ENCODE assay signal across 1 cellular context in the genomic region with DNA sequence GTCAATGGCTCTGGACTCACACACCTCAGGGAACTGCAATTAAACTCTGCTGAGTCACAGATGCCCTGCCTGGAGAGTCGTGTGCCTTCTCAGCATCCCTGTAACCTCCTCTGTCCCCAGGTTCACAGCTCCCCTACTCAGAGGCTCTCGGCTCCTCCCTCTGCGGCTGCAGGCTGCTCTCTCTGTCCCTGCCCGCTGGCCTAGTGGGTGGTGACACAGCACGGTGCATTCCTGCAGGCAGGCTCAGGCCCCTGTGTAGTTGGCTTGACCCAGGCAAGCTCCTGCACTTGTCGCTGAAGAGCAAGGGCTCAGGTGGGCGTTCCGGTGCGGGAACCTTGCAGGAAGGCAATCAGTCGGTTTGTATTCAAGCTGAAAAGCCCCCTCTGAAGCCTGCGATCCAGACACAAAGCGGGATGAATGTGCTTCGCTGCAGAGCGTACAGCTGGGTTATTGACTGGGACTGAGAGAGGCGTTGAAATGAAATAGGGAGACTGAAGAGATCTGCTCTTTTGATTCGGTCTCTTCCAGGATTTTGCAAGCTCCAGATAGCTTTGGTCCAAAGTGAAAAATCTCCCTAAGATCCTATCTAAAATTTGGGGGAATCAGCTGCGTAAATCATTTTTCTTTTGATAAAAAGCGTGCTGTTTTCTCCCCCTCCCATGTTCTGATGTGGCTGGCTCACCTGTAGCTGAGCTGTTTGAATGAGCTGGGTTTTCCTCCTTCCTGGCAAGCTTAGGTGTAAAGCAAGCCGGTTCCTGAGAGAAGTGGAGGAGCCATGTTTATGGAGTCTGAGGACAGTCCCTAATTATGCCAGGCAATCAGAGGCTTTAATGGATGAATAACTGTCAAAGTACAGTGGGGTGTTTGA.
TF ChIP-seq lines count a peak whose summit lies in the region.

No MANE protein-coding gene starts in this region.

TF ChIP-seq in HepG2, 621 proteins besides CTCF, POLR2A, EP300 and RAD21 (continued from another document and continues in another):
- TF ChIP-seq, protein P1, sequence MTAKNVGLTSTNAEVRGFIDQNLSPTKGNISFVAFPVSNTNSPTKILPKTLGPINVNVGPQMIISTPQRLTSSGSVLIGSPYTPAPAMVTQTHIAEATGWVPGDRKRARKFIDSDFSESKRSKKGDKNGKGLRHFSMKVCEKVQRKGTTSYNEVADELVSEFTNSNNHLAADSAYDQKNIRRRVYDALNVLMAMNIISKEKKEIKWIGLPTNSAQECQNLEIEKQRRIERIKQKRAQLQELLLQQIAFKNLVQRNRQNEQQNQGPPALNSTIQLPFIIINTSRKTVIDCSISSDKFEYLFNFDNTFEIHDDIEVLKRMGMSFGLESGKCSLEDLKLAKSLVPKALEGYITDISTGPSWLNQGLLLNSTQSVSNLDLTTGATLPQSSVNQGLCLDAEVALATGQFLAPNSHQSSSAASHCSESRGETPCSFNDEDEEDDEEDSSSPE (CRISPR knock-in tag; IDR thresholded peaks at IDR 0.05): no peak
- no peak for TF ChIP-seq ZNF616 (CRISPR knock-in tag; IDR thresholded peaks at IDR 0.05; ENCODE audit: low read depth)
- no peak for TF ChIP-seq TP53 (CRISPR knock-in tag; conservative IDR thresholded peaks at IDR 0.05)
- peak; percentile 89 for TF ChIP-seq GATAD2A (CRISPR knock-in tag; IDR thresholded peaks at IDR 0.05)
- peak; percentile 63 for TF ChIP-seq ELF3 (CRISPR knock-in tag; IDR thresholded peaks at IDR 0.05)
- peak; percentile 93 for TF ChIP-seq TBX2 (CRISPR knock-in tag; IDR thresholded peaks at IDR 0.05; ENCODE audit: borderline replicate concordance)
- peak; percentile 86; the same call in 1 of the 2 replicates for TF ChIP-seq NCOA1 (CRISPR knock-in tag; IDR thresholded peaks at IDR 0.05)
- TF ChIP-seq ZNF10 (CRISPR knock-in tag; IDR thresholded peaks at IDR 0.05; ENCODE audit: borderline replicate concordance, low read depth): no peak
- no peak for TF ChIP-seq PAF1 (CRISPR knock-in tag; IDR thresholded peaks at IDR 0.05)
- TF ChIP-seq SMARCC2 (IDR thresholded peaks at IDR 0.05): no peak
- TF ChIP-seq XRCC5 (optimal IDR thresholded peaks at IDR 0.05; ENCODE audit: low read length): peak; percentile 87
- TF ChIP-seq JDP2 (CRISPR knock-in tag; IDR thresholded peaks at IDR 0.05; ENCODE audit: borderline replicate concordance): no peak
- TF ChIP-seq MTF2 (CRISPR knock-in tag; IDR thresholded peaks at IDR 0.05; ENCODE audit: borderline replicate concordance): no peak
- TF ChIP-seq, protein P2, sequence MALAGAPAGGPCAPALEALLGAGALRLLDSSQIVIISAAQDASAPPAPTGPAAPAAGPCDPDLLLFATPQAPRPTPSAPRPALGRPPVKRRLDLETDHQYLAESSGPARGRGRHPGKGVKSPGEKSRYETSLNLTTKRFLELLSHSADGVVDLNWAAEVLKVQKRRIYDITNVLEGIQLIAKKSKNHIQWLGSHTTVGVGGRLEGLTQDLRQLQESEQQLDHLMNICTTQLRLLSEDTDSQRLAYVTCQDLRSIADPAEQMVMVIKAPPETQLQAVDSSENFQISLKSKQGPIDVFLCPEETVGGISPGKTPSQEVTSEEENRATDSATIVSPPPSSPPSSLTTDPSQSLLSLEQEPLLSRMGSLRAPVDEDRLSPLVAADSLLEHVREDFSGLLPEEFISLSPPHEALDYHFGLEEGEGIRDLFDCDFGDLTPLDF (CRISPR knock-in tag; IDR thresholded peaks at IDR 0.05): no peak
- no peak for TF ChIP-seq CAMTA2 (CRISPR knock-in tag; IDR thresholded peaks at IDR 0.05; ENCODE audit: borderline replicate concordance)
- TF ChIP-seq NFIC (IDR thresholded peaks at IDR 0.05; ENCODE audit: low read length): no peak
- no peak for TF ChIP-seq RFX1 (IDR thresholded peaks at IDR 0.05)
- TF ChIP-seq HNRNPK (IDR thresholded peaks at IDR 0.05; ENCODE audit: low read depth, low read length, poor library complexity, severe bottlenecking): no peak
- TF ChIP-seq, protein P3, sequence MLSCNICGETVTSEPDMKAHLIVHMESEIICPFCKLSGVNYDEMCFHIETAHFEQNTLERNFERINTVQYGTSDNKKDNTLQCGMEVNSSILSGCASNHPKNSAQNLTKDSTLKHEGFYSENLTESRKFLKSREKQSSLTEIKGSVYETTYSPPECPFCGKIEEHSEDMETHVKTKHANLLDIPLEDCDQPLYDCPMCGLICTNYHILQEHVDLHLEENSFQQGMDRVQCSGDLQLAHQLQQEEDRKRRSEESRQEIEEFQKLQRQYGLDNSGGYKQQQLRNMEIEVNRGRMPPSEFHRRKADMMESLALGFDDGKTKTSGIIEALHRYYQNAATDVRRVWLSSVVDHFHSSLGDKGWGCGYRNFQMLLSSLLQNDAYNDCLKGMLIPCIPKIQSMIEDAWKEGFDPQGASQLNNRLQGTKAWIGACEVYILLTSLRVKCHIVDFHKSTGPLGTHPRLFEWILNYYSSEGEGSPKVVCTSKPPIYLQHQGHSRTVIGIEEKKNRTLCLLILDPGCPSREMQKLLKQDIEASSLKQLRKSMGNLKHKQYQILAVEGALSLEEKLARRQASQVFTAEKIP (CRISPR knock-in tag; IDR thresholded peaks at IDR 0.05; ENCODE audit: borderline replicate concordance): no peak
- TF ChIP-seq GABPB1 (CRISPR knock-in tag; IDR thresholded peaks at IDR 0.05): peak; percentile 57
- peak; percentile 32; the same call in 1 of the 2 replicates for TF ChIP-seq NCOA2 (CRISPR knock-in tag; IDR thresholded peaks at IDR 0.05)
- peak; percentile 70; the same call in 1 of the 2 replicates for TF ChIP-seq RBFOX2 (IDR thresholded peaks at IDR 0.05; ENCODE audit: low read depth, low read length)
- TF ChIP-seq ZNF12 (CRISPR knock-in tag; IDR thresholded peaks at IDR 0.05): no peak
- TF ChIP-seq, protein P4, sequence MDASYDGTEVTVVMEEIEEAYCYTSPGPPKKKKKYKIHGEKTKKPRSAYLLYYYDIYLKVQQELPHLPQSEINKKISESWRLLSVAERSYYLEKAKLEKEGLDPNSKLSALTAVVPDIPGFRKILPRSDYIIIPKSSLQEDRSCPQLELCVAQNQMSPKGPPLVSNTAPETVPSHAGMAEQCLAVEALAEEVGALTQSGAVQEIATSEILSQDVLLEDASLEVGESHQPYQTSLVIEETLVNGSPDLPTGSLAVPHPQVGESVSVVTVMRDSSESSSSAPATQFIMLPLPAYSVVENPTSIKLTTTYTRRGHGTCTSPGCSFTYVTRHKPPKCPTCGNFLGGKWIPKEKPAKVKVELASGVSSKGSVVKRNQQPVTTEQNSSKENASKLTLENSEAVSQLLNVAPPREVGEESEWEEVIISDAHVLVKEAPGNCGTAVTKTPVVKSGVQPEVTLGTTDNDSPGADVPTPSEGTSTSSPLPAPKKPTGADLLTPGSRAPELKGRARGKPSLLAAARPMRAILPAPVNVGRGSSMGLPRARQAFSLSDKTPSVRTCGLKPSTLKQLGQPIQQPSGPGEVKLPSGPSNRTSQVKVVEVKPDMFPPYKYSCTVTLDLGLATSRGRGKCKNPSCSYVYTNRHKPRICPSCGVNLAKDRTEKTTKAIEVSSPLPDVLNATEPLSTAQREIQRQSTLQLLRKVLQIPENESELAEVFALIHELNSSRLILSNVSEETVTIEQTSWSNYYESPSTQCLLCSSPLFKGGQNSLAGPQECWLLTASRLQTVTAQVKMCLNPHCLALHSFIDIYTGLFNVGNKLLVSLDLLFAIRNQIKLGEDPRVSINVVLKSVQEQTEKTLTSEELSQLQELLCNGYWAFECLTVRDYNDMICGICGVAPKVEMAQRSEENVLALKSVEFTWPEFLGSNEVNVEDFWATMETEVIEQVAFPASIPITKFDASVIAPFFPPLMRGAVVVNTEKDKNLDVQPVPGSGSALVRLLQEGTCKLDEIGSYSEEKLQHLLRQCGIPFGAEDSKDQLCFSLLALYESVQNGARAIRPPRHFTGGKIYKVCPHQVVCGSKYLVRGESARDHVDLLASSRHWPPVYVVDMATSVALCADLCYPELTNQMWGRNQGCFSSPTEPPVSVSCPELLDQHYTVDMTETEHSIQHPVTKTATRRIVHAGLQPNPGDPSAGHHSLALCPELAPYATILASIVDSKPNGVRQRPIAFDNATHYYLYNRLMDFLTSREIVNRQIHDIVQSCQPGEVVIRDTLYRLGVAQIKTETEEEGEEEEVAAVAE (CRISPR knock-in tag; IDR thresholded peaks at IDR 0.05; ENCODE audit: borderline replicate concordance): peak; percentile 72; the same call in 1 of the 2 replicates
- TF ChIP-seq ZNF530 (CRISPR knock-in tag; IDR thresholded peaks at IDR 0.05; ENCODE audit: low read depth): no peak
- TF ChIP-seq, protein P5, sequence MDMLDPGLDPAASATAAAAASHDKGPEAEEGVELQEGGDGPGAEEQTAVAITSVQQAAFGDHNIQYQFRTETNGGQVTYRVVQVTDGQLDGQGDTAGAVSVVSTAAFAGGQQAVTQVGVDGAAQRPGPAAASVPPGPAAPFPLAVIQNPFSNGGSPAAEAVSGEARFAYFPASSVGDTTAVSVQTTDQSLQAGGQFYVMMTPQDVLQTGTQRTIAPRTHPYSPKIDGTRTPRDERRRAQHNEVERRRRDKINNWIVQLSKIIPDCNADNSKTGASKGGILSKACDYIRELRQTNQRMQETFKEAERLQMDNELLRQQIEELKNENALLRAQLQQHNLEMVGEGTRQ (IDR thresholded peaks at IDR 0.05; ENCODE audit: low read depth, low read length): no peak
- TF ChIP-seq, protein P5 (CRISPR knock-in tag; IDR thresholded peaks at IDR 0.05; ENCODE audit: borderline replicate concordance): no peak
- TF ChIP-seq SALL2 (CRISPR knock-in tag; IDR thresholded peaks at IDR 0.05): no peak
- TF ChIP-seq, protein P6, sequence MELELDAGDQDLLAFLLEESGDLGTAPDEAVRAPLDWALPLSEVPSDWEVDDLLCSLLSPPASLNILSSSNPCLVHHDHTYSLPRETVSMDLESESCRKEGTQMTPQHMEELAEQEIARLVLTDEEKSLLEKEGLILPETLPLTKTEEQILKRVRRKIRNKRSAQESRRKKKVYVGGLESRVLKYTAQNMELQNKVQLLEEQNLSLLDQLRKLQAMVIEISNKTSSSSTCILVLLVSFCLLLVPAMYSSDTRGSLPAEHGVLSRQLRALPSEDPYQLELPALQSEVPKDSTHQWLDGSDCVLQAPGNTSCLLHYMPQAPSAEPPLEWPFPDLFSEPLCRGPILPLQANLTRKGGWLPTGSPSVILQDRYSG (CRISPR knock-in tag; IDR thresholded peaks at IDR 0.05): no peak
- TF ChIP-seq U2AF1 (optimal IDR thresholded peaks at IDR 0.05; ENCODE audit: low read depth, low read length): no peak
- no peak for TF ChIP-seq MEIS1 (CRISPR knock-in tag; IDR thresholded peaks at IDR 0.05; ENCODE audit: borderline replicate concordance)
- no peak for TF ChIP-seq KDM2A (CRISPR knock-in tag; IDR thresholded peaks at IDR 0.05; ENCODE audit: borderline replicate concordance, low read depth)
- no peak for TF ChIP-seq NPAS2 (CRISPR knock-in tag; IDR thresholded peaks at IDR 0.05; ENCODE audit: borderline replicate concordance)
- TF ChIP-seq SP1 (IDR thresholded peaks at IDR 0.05): no peak
- TF ChIP-seq SP1 (CRISPR knock-in tag; IDR thresholded peaks at IDR 0.05): peak; percentile 40; the same call in 1 of the 2 replicates
- no peak for TF ChIP-seq ZNF660 (CRISPR knock-in tag; IDR thresholded peaks at IDR 0.05; ENCODE audit: borderline replicate concordance, low read depth)
- TF ChIP-seq XBP1 (CRISPR knock-in tag; IDR thresholded peaks at IDR 0.05): no peak
- TF ChIP-seq NONO (IDR thresholded peaks at IDR 0.05): no peak
- peak; percentile 84 for TF ChIP-seq NONO (CRISPR knock-in tag; conservative IDR thresholded peaks at IDR 0.05)
- TF ChIP-seq TRIM24 (CRISPR knock-in tag; IDR thresholded peaks at IDR 0.05): 0 out of 2 replicates have a peak, but pooled peaks have one; percentile 18
- no peak for TF ChIP-seq PAX8 (CRISPR knock-in tag; IDR thresholded peaks at IDR 0.05; ENCODE audit: borderline replicate concordance)
- TF ChIP-seq, protein P7, sequence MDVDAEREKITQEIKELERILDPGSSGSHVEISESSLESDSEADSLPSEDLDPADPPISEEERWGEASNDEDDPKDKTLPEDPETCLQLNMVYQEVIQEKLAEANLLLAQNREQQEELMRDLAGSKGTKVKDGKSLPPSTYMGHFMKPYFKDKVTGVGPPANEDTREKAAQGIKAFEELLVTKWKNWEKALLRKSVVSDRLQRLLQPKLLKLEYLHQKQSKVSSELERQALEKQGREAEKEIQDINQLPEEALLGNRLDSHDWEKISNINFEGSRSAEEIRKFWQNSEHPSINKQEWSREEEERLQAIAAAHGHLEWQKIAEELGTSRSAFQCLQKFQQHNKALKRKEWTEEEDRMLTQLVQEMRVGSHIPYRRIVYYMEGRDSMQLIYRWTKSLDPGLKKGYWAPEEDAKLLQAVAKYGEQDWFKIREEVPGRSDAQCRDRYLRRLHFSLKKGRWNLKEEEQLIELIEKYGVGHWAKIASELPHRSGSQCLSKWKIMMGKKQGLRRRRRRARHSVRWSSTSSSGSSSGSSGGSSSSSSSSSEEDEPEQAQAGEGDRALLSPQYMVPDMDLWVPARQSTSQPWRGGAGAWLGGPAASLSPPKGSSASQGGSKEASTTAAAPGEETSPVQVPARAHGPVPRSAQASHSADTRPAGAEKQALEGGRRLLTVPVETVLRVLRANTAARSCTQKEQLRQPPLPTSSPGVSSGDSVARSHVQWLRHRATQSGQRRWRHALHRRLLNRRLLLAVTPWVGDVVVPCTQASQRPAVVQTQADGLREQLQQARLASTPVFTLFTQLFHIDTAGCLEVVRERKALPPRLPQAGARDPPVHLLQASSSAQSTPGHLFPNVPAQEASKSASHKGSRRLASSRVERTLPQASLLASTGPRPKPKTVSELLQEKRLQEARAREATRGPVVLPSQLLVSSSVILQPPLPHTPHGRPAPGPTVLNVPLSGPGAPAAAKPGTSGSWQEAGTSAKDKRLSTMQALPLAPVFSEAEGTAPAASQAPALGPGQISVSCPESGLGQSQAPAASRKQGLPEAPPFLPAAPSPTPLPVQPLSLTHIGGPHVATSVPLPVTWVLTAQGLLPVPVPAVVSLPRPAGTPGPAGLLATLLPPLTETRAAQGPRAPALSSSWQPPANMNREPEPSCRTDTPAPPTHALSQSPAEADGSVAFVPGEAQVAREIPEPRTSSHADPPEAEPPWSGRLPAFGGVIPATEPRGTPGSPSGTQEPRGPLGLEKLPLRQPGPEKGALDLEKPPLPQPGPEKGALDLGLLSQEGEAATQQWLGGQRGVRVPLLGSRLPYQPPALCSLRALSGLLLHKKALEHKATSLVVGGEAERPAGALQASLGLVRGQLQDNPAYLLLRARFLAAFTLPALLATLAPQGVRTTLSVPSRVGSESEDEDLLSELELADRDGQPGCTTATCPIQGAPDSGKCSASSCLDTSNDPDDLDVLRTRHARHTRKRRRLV (CRISPR knock-in tag; IDR thresholded peaks at IDR 0.05): no peak
- TF ChIP-seq NFATC3 (CRISPR knock-in tag; IDR thresholded peaks at IDR 0.05): no peak
- TF ChIP-seq ZBTB7B (CRISPR knock-in tag; IDR thresholded peaks at IDR 0.05): peak; percentile 78; the same call in 1 of the 2 replicates
- TF ChIP-seq TAF1 (CRISPR knock-in tag; IDR thresholded peaks at IDR 0.05): peak; percentile 61; the same call in 1 of the 2 replicates
